ENCODE assay signal across 14 cellular contexts in genomic region chr15:31261266-31262142, GRCh38.
DNase-seq lines count a peak whose midpoint lies in the region; ATAC-seq and TF ChIP-seq lines count a peak whose summit lies in the region.
"Had no signal": no experiment of that assay in that cellular context is flagged by ENCODE, and none has a peak within 500 bp of the region (broad histone marks: within the 10 kb centered on the region; RNA-seq: fewer than 3 reads in every experiment).

No MANE protein-coding gene starts in this region.

- no peak overlapping the region for H3K4me3 Mint-ChIP-seq in natural killer cell treated with Interleukin-12 subunit alpha and Interleukin-12 subunit beta and Interleukin-15 and Interleukin-18, amount 100 ng/mL, for 72 hours
- H3K4me3 Mint-ChIP-seq in HFFc6: no peak overlapping the region

- H3K36me3 ChIP-seq in DOHH2 (ENCODE audit: control insufficient read depth, low read length): no peaks in the 10 kb centered on the region
- H3K36me3 ChIP-seq: transverse colon had no signal

- H3K9me2 ChIP-seq in DOHH2 (replicated peaks; ENCODE audit: control insufficient read depth, low read length): no peaks in the 10 kb centered on the region

- H3F3A ChIP-seq in DOHH2 (ENCODE audit: control insufficient read depth, insufficient read depth): peaks cover 35% of the 10 kb centered on the region

- H3K79me2 ChIP-seq in DOHH2 (ENCODE audit: control insufficient read depth, low read length): no peaks in the 10 kb centered on the region

- H3K4me1 Mint-ChIP-seq in natural killer cell treated with Interleukin-12 subunit alpha and Interleukin-12 subunit beta and Interleukin-15 and Interleukin-18, amount 100 ng/mL, for 72 hours (ENCODE audit: low read depth in 2 of 2): peaks cover 78 to 82% of the 10 kb centered on the region in 2 donors
- no peaks in the 10 kb centered on the region for H3K4me1 Mint-ChIP-seq in HFFc6 (ENCODE audit: low read depth)

- peak overlapping the region; percentile 99 for H3K27ac ChIP-seq in DOHH2 (ENCODE audit: low read depth, low read length)
- H3K27ac ChIP-seq: transverse colon had no signal

- no peaks in the 10 kb centered on the region for H3K27me3 ChIP-seq in DOHH2 (ENCODE audit: control insufficient read depth, low read length)
- H3K27me3 ChIP-seq: transverse colon had no signal

- H3K4me2 ChIP-seq in DOHH2 (ENCODE audit: low read length): peak overlapping the region; percentile 73

- peaks cover 6% of the 10 kb centered on the region for H3K9me3 Mint-ChIP-seq in natural killer cell treated with Interleukin-12 subunit alpha and Interleukin-12 subunit beta and Interleukin-15 and Interleukin-18, amount 100 ng/mL, for 72 hours
- no peaks in the 10 kb centered on the region for H3K9me3 Mint-ChIP-seq in HFFc6

- ATAC-seq in natural killer cell treated with Interleukin-12 subunit alpha and Interleukin-12 subunit beta and Interleukin-15 and Interleukin-18, amount 100 ng/mL, for 72 hours: no peak
- no peak for ATAC-seq in HG02798 (IDR thresholded peaks at IDR 0.05; ENCODE audit: poor library complexity, unreplicated experiment)
- ATAC-seq: HCT116 had no signal

- no peaks in the 10 kb centered on the region for H4K20me1 ChIP-seq in DOHH2 (ENCODE audit: control insufficient read depth, insufficient read depth, low read depth, low read length)

- no peaks in the 10 kb centered on the region for H3K9me3 ChIP-seq in DOHH2 (ENCODE audit: control insufficient read depth, insufficient read depth, low read length)
- H3K9me3 ChIP-seq: transverse colon had no signal

- H3K27ac Mint-ChIP-seq in natural killer cell treated with Interleukin-12 subunit alpha and Interleukin-12 subunit beta and Interleukin-15 and Interleukin-18, amount 100 ng/mL, for 72 hours: peak overlapping the region; percentile 33 to 80
- H3K27ac Mint-ChIP-seq in HFFc6: no peak overlapping the region

- H3K4me3 ChIP-seq in DOHH2 (ENCODE audit: low read length): peak overlapping the region; percentile 53
- H3K4me3 ChIP-seq: transverse colon had no signal

- H3K36me3 Mint-ChIP-seq in natural killer cell treated with Interleukin-12 subunit alpha and Interleukin-12 subunit beta and Interleukin-15 and Interleukin-18, amount 100 ng/mL, for 72 hours: no peaks in the 10 kb centered on the region
- H3K36me3 Mint-ChIP-seq in HFFc6 (ENCODE audit: low read depth): no peaks in the 10 kb centered on the region

- DNase-seq in NCI-H1092 treated with DMSO at 0.1 percent for 48 hours (lab: John Stamatoyannopoulos, UW): peak; percentile 10
- no peak for DNase-seq in NCI-H1092 (lab: John Stamatoyannopoulos, UW)
- peak; percentile 56 for DNase-seq in activated CD8-positive, alpha-beta memory T cell treated with anti-CD3 and anti-CD28 coated beads for 24 hours
- peak; percentile 45 for DNase-seq in natural killer cell treated with Interleukin-12 subunit alpha and Interleukin-12 subunit beta and Interleukin-15 and Interleukin-18, amount 100 ng/mL, for 72 hours (ENCODE audit: low spot score)
- no peak for DNase-seq in HFFc6
- no peak for DNase-seq in SKM-1 (lab: John Stamatoyannopoulos, UW; ENCODE audit: unreplicated experiment)
- DNase-seq: cortex of kidney, DMS79, IMR-90, Right ventricle myocardium superior, transverse colon had no signal

- no peak for TF ChIP-seq CTCF in DOHH2 (IDR thresholded peaks at IDR 0.05; ENCODE audit: low read depth, low read length, poor library complexity, severe bottlenecking)
- no peak for TF ChIP-seq CTCF in HFFc6 (IDR thresholded peaks at IDR 0.05)

- H3K4me1 ChIP-seq in DOHH2 (ENCODE audit: control insufficient read depth, low read length): peaks cover 84% of the 10 kb centered on the region

- no peaks in the 10 kb centered on the region for H3K27me3 Mint-ChIP-seq in natural killer cell treated with Interleukin-12 subunit alpha and Interleukin-12 subunit beta and Interleukin-15 and Interleukin-18, amount 100 ng/mL, for 72 hours
- peaks cover 13% of the 10 kb centered on the region for H3K27me3 Mint-ChIP-seq in HFFc6 (ENCODE audit: insufficient read depth)

Comparison
In these comparisons a context has a peak if more than half of its experiments do, and no peak if none do; other contexts are left out.
1. DNase-seq: peak in NCI-H1092 treated with DMSO at 0.1 percent for 48 hours (single experiment), activated CD8-positive, alpha-beta memory T cell treated with anti-CD3 and anti-CD28 coated beads for 24 hours (single experiment) and natural killer cell treated with Interleukin-12 subunit alpha and Interleukin-12 subunit beta and Interleukin-15 and Interleukin-18, amount 100 ng/mL, for 72 hours (single experiment); none in NCI-H1092 (single experiment), HFFc6 (single experiment) and SKM-1 (single experiment).